In genomic region chr9:136723989-136724388, GRCh38 we compare ENCODE assay signal across 1 cellular context.
TF ChIP-seq lines count a peak whose summit lies in the region.

No MANE protein-coding gene starts in this region.

TF ChIP-seq in K562, 482 proteins besides CTCF, POLR2A, EP300 and RAD21:
- TF ChIP-seq SUPT5H (IDR thresholded peaks at IDR 0.05) (peak; percentile 1; the same call in 1 of the 2 replicates), SNRNP70 (optimal IDR thresholded peaks at IDR 0.05; ENCODE audit: low read depth, low read length) (peak; percentile 79), CREB1 (IDR thresholded peaks at IDR 0.05) (0 out of 2 replicates have a peak, but pooled peaks have one; percentile 11), CREB1 (CRISPR knock-in tag; IDR thresholded peaks at IDR 0.05) (no peak), CHD4 (IDR thresholded peaks at IDR 0.05; ENCODE audit: insufficient read depth, insufficient replicate concordance, low read depth, low read length, poor library complexity, severe bottlenecking) (no peak), NR2C1 (IDR thresholded peaks at IDR 0.05) (no peak), NR2C1 (tag; IDR thresholded peaks at IDR 0.05) (no peak), PML (IDR thresholded peaks at IDR 0.05; ENCODE audit: low read length) (0 out of 2 replicates have a peak, but pooled peaks have one; percentile 9)
